15 cellular contexts compared by ENCODE assay signal in the genomic region with DNA sequence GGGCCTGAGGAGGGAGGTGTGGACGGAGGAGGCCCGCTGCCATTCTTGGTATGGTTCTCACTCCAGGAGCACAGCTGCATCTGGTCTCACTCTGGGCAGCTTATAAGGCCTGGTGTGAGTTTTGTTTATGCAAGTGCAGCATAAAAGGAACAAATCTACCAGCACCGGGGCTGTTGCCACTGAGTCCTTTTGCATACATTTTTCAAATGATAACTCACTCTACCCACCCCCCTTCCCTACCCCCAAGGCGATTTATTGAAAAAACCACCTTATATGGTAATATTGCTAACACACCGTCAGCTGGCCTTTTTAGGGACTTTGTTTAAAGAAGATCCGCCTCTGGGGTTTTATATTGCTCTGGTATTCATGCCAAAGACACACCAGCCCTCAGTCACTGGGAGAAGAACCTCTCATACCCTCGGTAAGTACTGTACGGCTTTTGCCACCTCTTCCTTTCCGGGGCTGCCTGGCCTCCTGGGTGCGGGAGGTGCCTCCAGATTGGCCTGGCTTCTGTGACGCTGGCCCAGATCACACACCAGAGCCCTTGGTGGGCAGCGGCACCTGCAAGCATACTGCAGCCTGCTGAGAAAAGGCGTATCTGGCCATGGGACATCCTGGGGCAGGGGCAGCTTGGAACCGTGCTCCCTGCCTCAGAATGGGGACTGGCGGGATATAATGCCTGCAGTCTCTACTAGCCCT. TPM values are rescaled to one million over a fixed set of nuclear protein-coding genes. Genes with fewer than 3 reads are reported as not detected.
DNase-seq lines count a peak whose midpoint lies in the region; ATAC-seq and TF ChIP-seq lines count a peak whose summit lies in the region.
"Had no signal": no experiment of that assay in that cellular context is flagged by ENCODE, and none has a peak within 500 bp of the region (broad histone marks: within the 10 kb centered on the region; RNA-seq: fewer than 3 reads in every experiment).

A gene (plus strand): TSS at position 378 of the 699 bp plus-strand sequence. CDS start 8,304 bp downstream, outside the sequence.

- H3K4me3 ChIP-seq in OCI-LY3 (ENCODE audit: low read length) (peak within 1 kb of the TSS; percentile 78), choroid plexus epithelial cell (ENCODE audit: low read depth, low read length) (no peak within 1 kb of the TSS), mucosa of descending colon (no peak within 1 kb of the TSS), tibial artery (peak within 1 kb of the TSS; percentile 60 to 62)
- H3K4me3 ChIP-seq: GM12878 had no signal

- intact Hi-C loops in mucosa of descending colon (cut with DNase I, micrococcal nuclease) = no loop called here
- intact Hi-C loops in tibial artery (cut with DNase I; ENCODE audit: low total_unique reads) = no loop called here

- H3K27me3 ChIP-seq in OCI-LY3 (ENCODE audit: low read depth, low read length) (no peaks in the 10 kb centered on the region), tibial artery (no peaks in the 10 kb centered on the region)

- H3K27ac ChIP-seq in OCI-LY3 (ENCODE audit: low read length) (peak within 1 kb of the TSS; percentile 83), tibial artery (peak within 1 kb of the TSS; percentile 88 to 91), substantia nigra (ENCODE audit: low read depth, low read length, poor library complexity, severe bottlenecking) (no peak within 1 kb of the TSS)

- H4K20me1 ChIP-seq in OCI-LY3 (ENCODE audit: insufficient read depth, low read length) = peaks cover 33% of the 10 kb centered on the region

- H3K4me2 ChIP-seq in OCI-LY3 (ENCODE audit: low read length) = peak within 1 kb of the TSS; percentile 85

- H3K79me2 ChIP-seq in OCI-LY3 (ENCODE audit: low read length) = peaks cover 36% of the 10 kb centered on the region

- H3K4me1 ChIP-seq in OCI-LY3 (ENCODE audit: low read length) = peaks cover 33% of the 10 kb centered on the region
- no peaks in the 10 kb centered on the region for H3K4me1 ChIP-seq in mucosa of descending colon (ENCODE audit: low read depth)
- peaks cover 0 to 56% (median 21%) of the 10 kb centered on the region in 4 donors for H3K4me1 ChIP-seq in tibial artery

- DNase-seq in choroid plexus epithelial cell (ENCODE audit: low read depth) = peak; percentile 60
- DNase-seq in mucosa of descending colon = no peak
- peak; percentile 39 to 89 for DNase-seq in tibial artery
- DNase-seq in T1000 (lab: John Stamatoyannopoulos, UW) = no peak
- no peak for DNase-seq in substantia nigra (lab: John Stamatoyannopoulos, UW)
- DNase-seq in ACHN = no peak
- DNase-seq: activated CD4-positive, alpha-beta T cell treated with anti-CD3 and anti-CD28 coated beads, Interleukin-2, amount 50 U/mL, for 4 hours; effector CD8-positive, alpha-beta T cell; naive B cell; NCI-H187 had no signal

- peak within 1 kb of the TSS; percentile 85 for H3K9ac ChIP-seq in OCI-LY3 (ENCODE audit: low read length)

- H3K36me3 ChIP-seq in OCI-LY3 (replicated peaks; ENCODE audit: low read depth, low read length) (peaks cover 12% of the 10 kb centered on the region), mucosa of descending colon (ENCODE audit: low read depth) (no peaks in the 10 kb centered on the region), tibial artery (no peaks in the 10 kb centered on the region)

- TF ChIP-seq CTCF in OCI-LY3 (IDR thresholded peaks at IDR 0.05; ENCODE audit: low read depth, low read length) (no peak), choroid plexus epithelial cell (conservative IDR thresholded peaks at IDR 0.05; ENCODE audit: low read depth, low read length) (no peak), mucosa of descending colon (IDR thresholded peaks at IDR 0.05) (no peak), tibial artery (IDR thresholded peaks at IDR 0.05) (no peak)

- no peaks in the 10 kb centered on the region for H3K9me3 ChIP-seq in OCI-LY3 (ENCODE audit: insufficient read depth, low read length)
- no peaks in the 10 kb centered on the region for H3K9me3 ChIP-seq in mucosa of descending colon
- H3K9me3 ChIP-seq in tibial artery = no peaks in the 10 kb centered on the region

- ATAC-seq in mucosa of descending colon (peak; percentile 40), HG02840 (IDR thresholded peaks at IDR 0.05; ENCODE audit: low FRiP score, unreplicated experiment) (no peak)
- ATAC-seq: activated naive CD4-positive, alpha-beta T cell treated with anti-CD3 and anti-CD28 coated beads, Interleukin-2, amount 50 U/mL, for 72 hours; GM12878; HCT116 had no signal

- peak within 1 kb of the TSS; percentile 53 for H2AFZ ChIP-seq in OCI-LY3 (ENCODE audit: low read depth, low read length)

- in situ Hi-C loops in ACHN (cut with HindIII; ENCODE audit: low pct_ligation_motif_present, low pct_unique_long_range_greater_than_20kb, low sequenced_read_pairs) = no loop called here

RNA-seq across cellular contexts. Expression of the gene that starts here (rescaled TPM):
- 1,000 to 10,000 TPM in 1 of 3 donors, 100 to 1,000 TPM in 1, 10 to 100 TPM in 1; 53.1 to 3,506 (median 391) TPM for total RNA-seq in mucosa of descending colon

Comparison
In these comparisons a context has a peak if more than half of its experiments do, and no peak if none do; other contexts are left out.
1. H3K4me3 ChIP-seq: peak in OCI-LY3 (single experiment) and tibial artery (2 of 2); none in choroid plexus epithelial cell (single experiment) and mucosa of descending colon (single experiment).
2. DNase-seq: peak in choroid plexus epithelial cell (single experiment) and tibial artery (2 of 2); none in mucosa of descending colon (0 of 3), T1000 (single experiment), substantia nigra (0 of 49) and ACHN (single experiment).